17 cellular contexts compared by ENCODE assay signal in the genomic region with DNA sequence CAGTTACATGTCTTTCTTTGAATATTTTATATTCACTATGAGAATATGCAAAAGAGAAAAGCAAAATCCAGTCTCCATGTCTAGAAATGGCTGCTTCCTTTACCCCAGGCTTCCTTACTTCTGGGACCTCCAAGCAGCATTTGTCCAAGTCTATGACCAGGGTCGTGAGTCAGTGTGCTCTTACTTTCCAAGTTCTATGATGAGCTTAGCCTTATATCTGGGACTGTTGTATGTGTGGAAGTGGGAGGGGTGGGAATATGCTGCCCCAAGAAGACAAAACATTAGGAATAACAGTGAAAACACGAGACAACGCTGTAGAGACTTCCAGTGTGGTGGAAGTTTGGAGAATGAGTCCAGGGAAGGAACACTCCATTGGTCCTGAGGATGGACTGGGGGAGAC. TPM values are rescaled to one million over a fixed set of nuclear protein-coding genes. Genes with fewer than 3 reads are reported as not detected.
"Had no signal": no experiment of that assay in that cellular context is flagged by ENCODE, and none has a peak within 500 bp of the region (broad histone marks: within the 10 kb centered on the region; RNA-seq: fewer than 3 reads in every experiment).

No MANE protein-coding gene starts in this region.

- H3K4me3 Mint-ChIP-seq: activated T-helper 17 cell treated with anti-CD3 and anti-CD28 coated beads, Interleukin-2, amount 50 U/mL, for 72 hours; T-cell; type B pancreatic cell had no signal

- H3K27me3 Mint-ChIP-seq: activated T-helper 17 cell treated with anti-CD3 and anti-CD28 coated beads, Interleukin-2, amount 50 U/mL, for 72 hours; T-cell; type B pancreatic cell had no signal

- H3K9me3 Mint-ChIP-seq: activated T-helper 17 cell treated with anti-CD3 and anti-CD28 coated beads, Interleukin-2, amount 50 U/mL, for 72 hours; T-cell; type B pancreatic cell had no signal

- H3K9ac ChIP-seq: parathyroid adenoma had no signal

- H3K79me2 ChIP-seq: parathyroid adenoma had no signal

- H3K36me3 ChIP-seq: cardiac muscle cell, esophagus squamous epithelium had no signal

- H3K9me3 ChIP-seq: esophagus squamous epithelium had no signal

- ATAC-seq: activated T-helper 17 cell treated with anti-CD3 and anti-CD28 coated beads, Interleukin-2, amount 50 U/mL, for 72 hours; T-cell had no signal

- DNase-seq: activated CD4-positive, alpha-beta T cell treated with anti-CD3 and anti-CD28 coated beads for 1 hour; activated CD4-positive, alpha-beta T cell treated with anti-CD3 and anti-CD28 coated beads, Interleukin-2, amount 50 U/mL, for 4 hours; activated naive CD4-positive, alpha-beta T cell treated with Interleukin-2 at 50 U/mL for 16 hours; activated T-cell treated with anti-CD3 and anti-CD28 coated beads for 4 hours; aorta; esophagus squamous epithelium; kidney glomerular epithelial cell; stimulated activated CD4-positive, alpha-beta T cell treated with anti-CD3 and anti-CD28 coated beads, Interleukin-4, amount 100 ng/mL, for 1 hour; stimulated activated naive CD4-positive, alpha-beta T cell; T-cell; T-helper 9 cell had no signal

- H3K27me3 ChIP-seq: cardiac muscle cell, esophagus squamous epithelium had no signal

- H2AFZ ChIP-seq: parathyroid adenoma had no signal

- H3K4me3 ChIP-seq: cardiac muscle cell, esophagus squamous epithelium had no signal

- H3K36me3 Mint-ChIP-seq: T-cell, type B pancreatic cell had no signal

- FAIRE-seq: colon had no signal

- H3K27ac Mint-ChIP-seq: activated T-helper 17 cell treated with anti-CD3 and anti-CD28 coated beads, Interleukin-2, amount 50 U/mL, for 72 hours; T-cell; type B pancreatic cell had no signal

- H3K27ac ChIP-seq: parathyroid adenoma had no signal

RNA-seq across cellular contexts. Expression of a gene that starts 21.2 kb away (rescaled TPM):
- total RNA-seq: aorta, esophagus squamous epithelium, liver had no signal
- polyA plus RNA-seq: cardiac muscle cell, liver had no signal
